19 cellular contexts compared by ENCODE assay signal in genomic region chr14:24607081-24607480, GRCh38. TPM values are rescaled to one million over a fixed set of nuclear protein-coding genes. Genes with fewer than 3 reads are reported as not detected.
DNase-seq lines count a peak whose midpoint lies in the region; ATAC-seq and TF ChIP-seq lines count a peak whose summit lies in the region.
"Had no signal": no experiment of that assay in that cellular context is flagged by ENCODE, and none has a peak within 500 bp of the region (broad histone marks: within the 10 kb centered on the region; RNA-seq: fewer than 3 reads in every experiment).

No MANE protein-coding gene starts in this region.

- H4K91ac ChIP-seq in neuronal stem cell (ENCODE audit: low read depth, low read length, poor library complexity) = no peak overlapping the region

- ATAC-seq in activated CD8-positive, alpha-beta memory T cell treated with anti-CD3 and anti-CD28 coated beads, Interleukin-2, amount 10 ng/mL, durations not matched to agents 7 days and 5 days = peak; percentile 42

- H3K79me2 ChIP-seq in KMS-11 (ENCODE audit: insufficient read depth, low read depth) = no peaks in the 10 kb centered on the region

- H3K27me3 Mint-ChIP-seq in activated CD8-positive, alpha-beta memory T cell treated with anti-CD3 and anti-CD28 coated beads, Interleukin-2, amount 10 ng/mL, durations not matched to agents 7 days and 5 days = no peaks in the 10 kb centered on the region
- peaks cover 5% of the 10 kb centered on the region for H3K27me3 Mint-ChIP-seq in activated CD4-positive, alpha-beta memory T cell treated with anti-CD3 and anti-CD28 coated beads, Interleukin-2, amount 10 ng/mL, durations not matched to agents 7 days and 5 days

- no peak overlapping the region for H3K4ac ChIP-seq in neuronal stem cell (ENCODE audit: low read length)

- TF ChIP-seq CTCF in KMS-11 (conservative IDR thresholded peaks at IDR 0.05; ENCODE audit: low read depth, low read length) = no peak

- H3K27me3 ChIP-seq in KMS-11 (ENCODE audit: insufficient read depth, low read depth) = no peaks in the 10 kb centered on the region
- no peaks in the 10 kb centered on the region for H3K27me3 ChIP-seq in neuronal stem cell (ENCODE audit: control insufficient read depth in 3 of 3, insufficient read depth in 3 of 3, low read depth in 1 of 3, low read length in 3 of 3)

- H3K27ac ChIP-seq in KMS-11 = peak overlapping the region; percentile 72
- no peak overlapping the region for H3K27ac ChIP-seq in neuronal stem cell (replicated peaks; ENCODE audit: low read length)
- H3K27ac ChIP-seq: SK-N-MC had no signal

- CTCF ChIA-PET in activated CD8-positive, alpha-beta memory T cell treated with anti-CD3 and anti-CD28 coated beads, Interleukin-2, amount 10 ng/mL, durations not matched to agents 7 days and 5 days (lab: Charles Lee) = interaction anchor here (1.0 to 6.7 kb wide), 11 partner anchors 11 to 126 kb away, joined by 3 to 87 read pairs (median 11); partner anchors contain the start of gene GZMB
- CTCF ChIA-PET in activated CD4-positive, alpha-beta memory T cell treated with anti-CD3 and anti-CD28 coated beads, Interleukin-2, amount 10 ng/mL, durations not matched to agents 7 days and 5 days (lab: Charles Lee) = interaction anchor here (1.1 to 3.0 kb wide), 7 partner anchors 9 to 123 kb away, joined by 3 to 57 read pairs (median 11); partner anchors contain the start of gene GZMB

- peaks cover 5% of the 10 kb centered on the region for H3K36me3 Mint-ChIP-seq in activated CD8-positive, alpha-beta memory T cell treated with anti-CD3 and anti-CD28 coated beads, Interleukin-2, amount 10 ng/mL, durations not matched to agents 7 days and 5 days
- H3K36me3 Mint-ChIP-seq in activated CD4-positive, alpha-beta memory T cell treated with anti-CD3 and anti-CD28 coated beads, Interleukin-2, amount 10 ng/mL, durations not matched to agents 7 days and 5 days (ENCODE audit: low read depth) = no peaks in the 10 kb centered on the region

- no peak overlapping the region for H2BK15ac ChIP-seq in neuronal stem cell (ENCODE audit: low read length)

- no peaks in the 10 kb centered on the region for H3K36me3 ChIP-seq in KMS-11 (ENCODE audit: insufficient read depth)
- H3K36me3 ChIP-seq in neuronal stem cell (replicated peaks in 1 of 2; ENCODE audit: control insufficient read depth in 2 of 2, insufficient read depth in 2 of 2, low read length in 2 of 2) = no peaks in the 10 kb centered on the region

- H3K4me3 ChIP-seq in KMS-11 (IDR thresholded peaks at IDR 0.05; ENCODE audit: insufficient read depth, low read depth, low read length) = no peak overlapping the region
- H3K4me3 ChIP-seq in neuronal stem cell (ENCODE audit: low read length in 2 of 2) = no peak overlapping the region
- H3K4me3 ChIP-seq: lung, SK-N-MC, smooth muscle cell had no signal

- no peaks in the 10 kb centered on the region for H3K79me1 ChIP-seq in neuronal stem cell (ENCODE audit: low read depth, low read length)

- H3K23ac ChIP-seq in neuronal stem cell (ENCODE audit: low read depth, low read length, poor library complexity) = no peak overlapping the region

- no peak overlapping the region for H2BK12ac ChIP-seq in neuronal stem cell (ENCODE audit: low read length)

- H3K9ac ChIP-seq in KMS-11 (peak overlapping the region; percentile 15; the same call in 1 of the 2 replicates), neuronal stem cell (ENCODE audit: low read depth, low read length, poor library complexity) (no peak overlapping the region)

- no peak overlapping the region for H3K14ac ChIP-seq in neuronal stem cell (ENCODE audit: low read length)

- H2BK120ac ChIP-seq in neuronal stem cell (ENCODE audit: low read depth, low read length) = no peak overlapping the region

- H3K4me2 ChIP-seq in KMS-11 = peak overlapping the region; percentile 80
- no peak overlapping the region for H3K4me2 ChIP-seq in neuronal stem cell (ENCODE audit: insufficient read depth, low read length, poor library complexity, severe bottlenecking)
- H3K4me2 ChIP-seq: smooth muscle cell had no signal

- peak overlapping the region; percentile 73 for H3K4me3 Mint-ChIP-seq in activated CD8-positive, alpha-beta memory T cell treated with anti-CD3 and anti-CD28 coated beads, Interleukin-2, amount 10 ng/mL, durations not matched to agents 7 days and 5 days
- H3K4me3 Mint-ChIP-seq in activated CD4-positive, alpha-beta memory T cell treated with anti-CD3 and anti-CD28 coated beads, Interleukin-2, amount 10 ng/mL, durations not matched to agents 7 days and 5 days = peak overlapping the region; percentile 56
- H3K4me3 Mint-ChIP-seq: endodermal cell had no signal

- peaks cover 66% of the 10 kb centered on the region for H3K4me1 Mint-ChIP-seq in activated CD8-positive, alpha-beta memory T cell treated with anti-CD3 and anti-CD28 coated beads, Interleukin-2, amount 10 ng/mL, durations not matched to agents 7 days and 5 days
- H3K4me1 Mint-ChIP-seq in activated CD4-positive, alpha-beta memory T cell treated with anti-CD3 and anti-CD28 coated beads, Interleukin-2, amount 10 ng/mL, durations not matched to agents 7 days and 5 days = peaks cover 54% of the 10 kb centered on the region

- peak; percentile 64 for DNase-seq in activated CD8-positive, alpha-beta memory T cell treated with anti-CD3 and anti-CD28 coated beads, Interleukin-2, amount 10 ng/mL, durations not matched to agents 7 days and 5 days
- no peak for DNase-seq in activated CD8-positive, alpha-beta memory T cell treated with anti-CD3 and anti-CD28 coated beads for 24 hours
- peak; percentile 39 for DNase-seq in activated CD4-positive, alpha-beta memory T cell treated with anti-CD3 and anti-CD28 coated beads, Interleukin-2, amount 10 ng/mL, durations not matched to agents 7 days and 5 days
- DNase-seq in neuronal stem cell (ENCODE audit: low spot score) (no peak), germinal center (ENCODE audit: low spot score) (no peak), cortex of kidney (lab: John Stamatoyannopoulos, UW) (no peak), UCSD-AML1 (lab: John Stamatoyannopoulos, UW; ENCODE audit: unreplicated experiment) (no peak)
- DNase-seq: activated effector memory CD4-positive, alpha-beta T cell treated with Interleukin-2 at 50 U/mL for 16 hours; endodermal cell; NCI-H1048; occipital lobe had no signal

- H3K4me1 ChIP-seq in KMS-11 (ENCODE audit: low read depth, poor library complexity, severe bottlenecking) = peaks cover 63% of the 10 kb centered on the region
- peaks cover 0 to 1% of the 10 kb centered on the region in 2 donors for H3K4me1 ChIP-seq in neuronal stem cell (ENCODE audit: control insufficient read depth in 2 of 2, insufficient read depth in 1 of 2, low read depth in 1 of 2, low read length in 2 of 2)

- H4K8ac ChIP-seq in neuronal stem cell (ENCODE audit: low read depth, low read length) = no peak overlapping the region

- H3K9me3 ChIP-seq in neuronal stem cell (replicated peaks in 1 of 2; ENCODE audit: control insufficient read depth in 2 of 2, insufficient read depth in 1 of 2, low read depth in 1 of 2, low read length in 2 of 2) = no peaks in the 10 kb centered on the region

- H3K9me3 Mint-ChIP-seq in activated CD8-positive, alpha-beta memory T cell treated with anti-CD3 and anti-CD28 coated beads, Interleukin-2, amount 10 ng/mL, durations not matched to agents 7 days and 5 days (ENCODE audit: low read depth) = no peaks in the 10 kb centered on the region
- no peaks in the 10 kb centered on the region for H3K9me3 Mint-ChIP-seq in activated CD4-positive, alpha-beta memory T cell treated with anti-CD3 and anti-CD28 coated beads, Interleukin-2, amount 10 ng/mL, durations not matched to agents 7 days and 5 days
- H3K9me3 Mint-ChIP-seq: endodermal cell had no signal

- H3K27ac Mint-ChIP-seq in activated CD8-positive, alpha-beta memory T cell treated with anti-CD3 and anti-CD28 coated beads, Interleukin-2, amount 10 ng/mL, durations not matched to agents 7 days and 5 days = peak overlapping the region; percentile 92
- peak overlapping the region; percentile 80 for H3K27ac Mint-ChIP-seq in activated CD4-positive, alpha-beta memory T cell treated with anti-CD3 and anti-CD28 coated beads, Interleukin-2, amount 10 ng/mL, durations not matched to agents 7 days and 5 days
- H3K27ac Mint-ChIP-seq: endodermal cell had no signal

- H4K20me1 ChIP-seq in KMS-11 (ENCODE audit: insufficient read depth) = no peaks in the 10 kb centered on the region

- peak overlapping the region; percentile 25 for H3K18ac ChIP-seq in neuronal stem cell (ENCODE audit: low read length)

- POLR2A ChIA-PET in activated CD4-positive, alpha-beta memory T cell treated with anti-CD3 and anti-CD28 coated beads, Interleukin-2, amount 10 ng/mL, durations not matched to agents 7 days and 5 days (lab: Charles Lee) = interaction anchor here (0.9 to 2.2 kb wide), 2 partner anchors 24 to 27 kb away, joined by 3 to 5 read pairs; partner anchors contain the start of gene GZMB

- no CpG with 5 or more reads among the region's 4 CpGs for WGBS in neuronal stem cell (ENCODE audit: extremely low coverage in 2 of 2, insufficient read length in 2 of 2, insufficient replicate concordance in 1 of 2), 2 donors

- H2AK5ac ChIP-seq in neuronal stem cell (ENCODE audit: low read depth, low read length) = no peak overlapping the region

- H2BK5ac ChIP-seq in neuronal stem cell (ENCODE audit: low read length) = no peak overlapping the region

- peak overlapping the region; percentile 26; the same call in 1 of the 2 replicates for H2AFZ ChIP-seq in KMS-11 (ENCODE audit: low read depth)
- H2AFZ ChIP-seq in neuronal stem cell (ENCODE audit: low read length) = no peak overlapping the region

RNA-seq across cellular contexts. Expression of gene GZMH, which starts 2.4 kb away (rescaled TPM):
- total RNA-seq in activated CD8-positive, alpha-beta memory T cell treated with anti-CD3 and anti-CD28 coated beads, Interleukin-2, amount 10 ng/mL, durations not matched to agents 7 days and 5 days = 10 to 100 TPM; 35.8 to 80.0 TPM
- total RNA-seq in activated CD4-positive, alpha-beta memory T cell treated with anti-CD3 and anti-CD28 coated beads, Interleukin-2, amount 10 ng/mL, durations not matched to agents 7 days and 5 days = 10 to 100 TPM; 10.7 to 11.0 TPM
- not detected for polyA plus RNA-seq in neuronal stem cell (2013, experiment 1 of 2)
- polyA plus RNA-seq in neuronal stem cell (2013, experiment 2 of 2) = not detected
- total RNA-seq: A673, endodermal cell, fibroblast of villous mesenchyme, occipital lobe, OCI-LY7, smooth muscle cell, temporal lobe had no signal
- polyA plus RNA-seq: smooth muscle cell had no signal

RNA-seq across cellular contexts. Expression of gene GZMB, which starts 26.9 kb away (rescaled TPM):
- total RNA-seq in activated CD8-positive, alpha-beta memory T cell treated with anti-CD3 and anti-CD28 coated beads, Interleukin-2, amount 10 ng/mL, durations not matched to agents 7 days and 5 days = 1,000 to 10,000 TPM; 1,034 to 2,662 TPM
- total RNA-seq in activated CD4-positive, alpha-beta memory T cell treated with anti-CD3 and anti-CD28 coated beads, Interleukin-2, amount 10 ng/mL, durations not matched to agents 7 days and 5 days = 100 to 1,000 TPM; 682 to 685 TPM
- not detected for polyA plus RNA-seq in neuronal stem cell (2013, experiment 1 of 2)
- not detected for polyA plus RNA-seq in neuronal stem cell (2013, experiment 2 of 2)
- total RNA-seq: A673, endodermal cell, fibroblast of villous mesenchyme, occipital lobe, OCI-LY7, smooth muscle cell, temporal lobe had no signal
- polyA plus RNA-seq: smooth muscle cell had no signal

RNA-seq across cellular contexts. Expression of gene CTSG, which starts 31.0 kb away (rescaled TPM):
- not detected for total RNA-seq in activated CD8-positive, alpha-beta memory T cell treated with anti-CD3 and anti-CD28 coated beads, Interleukin-2, amount 10 ng/mL, durations not matched to agents 7 days and 5 days
- 1 to 10 TPM in 1 of 2 experiments, under 1 TPM in 1; 0.93 to 1.1 TPM for total RNA-seq in activated CD4-positive, alpha-beta memory T cell treated with anti-CD3 and anti-CD28 coated beads, Interleukin-2, amount 10 ng/mL, durations not matched to agents 7 days and 5 days
- polyA plus RNA-seq in neuronal stem cell (2013, experiment 1 of 2) = not detected
- not detected for polyA plus RNA-seq in neuronal stem cell (2013, experiment 2 of 2)
- total RNA-seq: A673, endodermal cell, fibroblast of villous mesenchyme, occipital lobe, OCI-LY7, smooth muscle cell had no signal
- polyA plus RNA-seq: smooth muscle cell had no signal

Comparison
In these comparisons a context has a peak if more than half of its experiments do, and no peak if none do; other contexts are left out.
1. DNase-seq: peak in activated CD8-positive, alpha-beta memory T cell treated with anti-CD3 and anti-CD28 coated beads, Interleukin-2, amount 10 ng/mL, durations not matched to agents 7 days and 5 days (single experiment) and activated CD4-positive, alpha-beta memory T cell treated with anti-CD3 and anti-CD28 coated beads, Interleukin-2, amount 10 ng/mL, durations not matched to agents 7 days and 5 days (single experiment); none in activated CD8-positive, alpha-beta memory T cell treated with anti-CD3 and anti-CD28 coated beads for 24 hours (single experiment), neuronal stem cell (single experiment), germinal center (single experiment), cortex of kidney (single experiment) and UCSD-AML1 (single experiment).